In the genomic region with DNA sequence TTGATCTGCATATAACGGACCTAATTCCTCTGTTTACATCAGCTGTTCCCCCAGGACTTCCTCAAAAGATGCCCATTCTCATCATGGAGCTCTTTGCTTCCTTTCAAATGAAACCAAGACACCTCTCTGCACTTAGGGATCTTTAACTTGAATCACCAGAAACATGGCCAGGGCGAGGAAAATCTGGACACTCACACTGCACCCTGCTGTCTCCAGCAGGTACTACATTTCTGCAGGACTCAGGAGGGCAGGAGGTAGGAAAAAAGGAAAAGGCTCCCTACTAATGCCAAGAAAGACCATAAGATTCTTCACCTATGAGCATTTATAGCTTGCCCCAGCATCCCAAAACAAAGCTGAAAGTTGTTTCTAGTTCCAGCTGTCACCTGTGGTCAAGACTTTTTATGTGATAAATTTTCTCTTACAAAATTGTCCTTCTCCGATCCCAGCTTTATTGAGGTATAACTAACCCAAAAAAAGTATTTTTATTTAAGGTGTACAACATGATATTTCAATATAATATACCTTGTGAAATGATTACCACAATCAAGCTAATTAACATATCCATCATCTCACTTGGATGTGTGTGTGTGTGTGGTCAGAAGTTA, we compare ENCODE assay signal across 8 cellular contexts.
DNase-seq lines count a peak whose midpoint lies in the region; ATAC-seq and TF ChIP-seq lines count a peak whose summit lies in the region.

No MANE protein-coding gene starts in this region.

- peak; percentile 77 for TF ChIP-seq CTCF in LNCAP (IDR thresholded peaks at IDR 0.05)

- ATAC-seq in HG03521 (IDR thresholded peaks at IDR 0.05; ENCODE audit: unreplicated experiment) (no peak), GM18909 (IDR thresholded peaks at IDR 0.05; ENCODE audit: poor library complexity, unreplicated experiment) (no peak)

- peak; percentile 66 for DNase-seq in NCI-H82 (lab: John Stamatoyannopoulos, UW)
- DNase-seq in NCI-H82 treated with DMSO at 0.1 percent for 48 hours (lab: John Stamatoyannopoulos, UW; ENCODE audit: unreplicated experiment) = no peak
- peak; percentile 11 for DNase-seq in activated CD4-positive, alpha-beta T cell treated with anti-CD3 and anti-CD28 coated beads, Interleukin-2, amount 50 U/mL, for 1 hour
- peak; percentile 26 for DNase-seq in foreskin melanocyte
- peak; percentile 33 for DNase-seq in pons (ENCODE audit: low spot score)
